ENCODE assay signal across 11 cellular contexts in the genomic region with DNA sequence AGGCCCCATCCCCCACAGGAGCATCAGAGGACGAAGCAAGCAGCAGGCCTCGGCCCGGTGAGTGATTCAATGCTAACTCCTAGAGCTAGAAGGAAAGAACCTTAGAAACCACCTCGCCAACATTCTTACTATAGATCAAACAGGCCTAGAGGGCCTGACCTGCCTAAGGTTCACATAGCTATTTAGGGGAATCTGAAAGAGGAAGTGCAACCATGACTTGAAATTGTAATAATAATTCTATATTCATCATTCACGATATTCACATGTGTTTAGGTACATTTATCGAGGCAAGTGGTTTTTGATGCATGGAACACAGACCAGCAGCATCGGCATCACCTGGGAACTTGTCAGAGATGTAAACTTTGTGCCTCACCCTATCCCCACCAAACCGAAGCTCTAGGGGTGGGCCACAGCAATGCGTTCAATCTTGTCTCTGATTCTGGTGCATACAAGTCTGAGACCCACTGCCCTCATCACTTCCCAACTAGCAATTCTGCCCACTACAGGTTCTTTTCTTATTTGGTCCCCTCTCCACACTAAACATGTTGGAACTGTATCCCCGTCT.
A peak's percentile ranks its signal among the peaks of the same experiment; 100 is the strongest.
DNase-seq lines count a peak whose midpoint lies in the region; ATAC-seq, FAIRE-seq and TF ChIP-seq lines count a peak whose summit lies in the region.
"Had no signal": no experiment of that assay in that cellular context is flagged by ENCODE, and none has a peak within 500 bp of the region (broad histone marks: within the 10 kb centered on the region; RNA-seq: fewer than 3 reads in every experiment).

No MANE protein-coding gene starts in this region.

- H3K27me3 ChIP-seq in hepatocyte (no peaks in the 10 kb centered on the region), small intestine (ENCODE audit: control insufficient read depth in 2 of 2, insufficient read depth in 2 of 2, low read length in 2 of 2) (no peaks in the 10 kb centered on the region)
- H3K27me3 ChIP-seq: tibial artery had no signal

- no peak overlapping the region for H3K4me2 ChIP-seq in hepatocyte

- H4K20me1 ChIP-seq in hepatocyte (ENCODE audit: insufficient read depth, poor library complexity, severe bottlenecking): no peaks in the 10 kb centered on the region

- H3K79me2 ChIP-seq in hepatocyte: no peaks in the 10 kb centered on the region

- peak overlapping the region; percentile 78 for H3K27ac ChIP-seq in hepatocyte
- no peak overlapping the region for H3K27ac ChIP-seq in coronary artery
- H3K27ac ChIP-seq in small intestine (ENCODE audit: low read depth in 1 of 2, low read length in 1 of 2): peak overlapping the region in 1 of 2 donors; percentile 82
- H3K27ac ChIP-seq: tibial artery had no signal

- no peak for FAIRE-seq in small intestine (lab: Jason Lieb, UNC)
- FAIRE-seq: colon had no signal

- H3K4me1 ChIP-seq in hepatocyte (ENCODE audit: insufficient read depth) (peaks cover 7% of the 10 kb centered on the region), small intestine (ENCODE audit: control insufficient read depth in 2 of 2, insufficient read depth in 1 of 2, low read depth in 1 of 2, low read length in 1 of 2) (no peaks in the 10 kb centered on the region)
- H3K4me1 ChIP-seq: tibial artery had no signal

- H3K9me2 ChIP-seq in hepatocyte (replicated peaks; ENCODE audit: insufficient read depth): no peaks in the 10 kb centered on the region

- H3K9me3 ChIP-seq in hepatocyte (ENCODE audit: low read depth): no peaks in the 10 kb centered on the region
- H3K9me3 ChIP-seq in small intestine (ENCODE audit: control insufficient read depth, low read depth): no peaks in the 10 kb centered on the region
- H3K9me3 ChIP-seq: tibial artery had no signal

- DNase-seq in hepatocyte (ENCODE audit: low spot score) (no peak), coronary artery (ENCODE audit: low spot score) (no peak), A172 (ENCODE audit: low spot score) (no peak), small intestine (no peak), LoVo (ENCODE audit: low spot score) (no peak)
- DNase-seq: tibial artery had no signal

- H3K4me3 ChIP-seq in hepatocyte (no peak overlapping the region), coronary artery (no peak overlapping the region), small intestine (ENCODE audit: low read depth in 1 of 2, low read length in 2 of 2) (no peak overlapping the region)
- H3K4me3 ChIP-seq: tibial artery had no signal

- peak; percentile 62 for ATAC-seq in GM18519 (IDR thresholded peaks at IDR 0.05; ENCODE audit: low FRiP score, unreplicated experiment)
- peak; percentile 64 for ATAC-seq in GM21526 (IDR thresholded peaks at IDR 0.05; ENCODE audit: low FRiP score, unreplicated experiment)
- ATAC-seq in HG03378 (IDR thresholded peaks at IDR 0.05; ENCODE audit: unreplicated experiment): peak; percentile 70
- ATAC-seq: WTC11 had no signal

- H3K36me3 ChIP-seq in hepatocyte (replicated peaks; ENCODE audit: insufficient read depth, low read depth) (no peaks in the 10 kb centered on the region), small intestine (ENCODE audit: control insufficient read depth in 2 of 2, insufficient read depth in 2 of 2, low read length in 2 of 2) (no peaks in the 10 kb centered on the region)

- H2AFZ ChIP-seq in hepatocyte: no peak overlapping the region

- 96% methylated on average over 10 of the region's 10 CpGs for WGBS in hepatocyte (ENCODE audit: low lambda C conversion rate, missing lambda C conversion rate)
- 86 to 97% (median 95%) methylated on average over 10 of the region's 10 CpGs for WGBS in small intestine, 3 donors

- TF ChIP-seq CTCF in hepatocyte (IDR thresholded peaks at IDR 0.05; ENCODE audit: poor library complexity) (no peak), coronary artery (IDR thresholded peaks at IDR 0.05) (no peak)
